9 cellular contexts compared by ENCODE assay signal in the genomic region with DNA sequence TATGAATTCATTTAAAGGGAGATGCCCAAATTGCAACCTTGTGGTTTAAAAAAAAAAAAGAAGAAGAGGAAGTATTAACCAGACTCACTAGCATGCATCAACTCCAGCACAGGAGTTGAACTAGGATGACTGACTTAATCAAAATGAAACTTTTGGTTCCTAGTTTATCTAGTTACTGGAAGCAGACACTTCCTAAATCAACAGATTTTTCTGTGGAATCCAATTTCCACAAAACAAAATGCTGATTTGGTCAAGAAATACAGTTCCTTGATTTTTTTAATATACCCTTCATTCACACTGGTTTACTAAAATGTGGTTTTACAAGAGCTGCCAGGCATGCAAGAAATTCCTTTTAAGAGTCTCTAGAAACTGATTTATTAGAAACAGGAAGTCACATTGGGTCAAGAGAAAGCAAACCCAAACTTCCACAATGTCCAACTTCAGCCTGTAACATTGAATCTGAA. TPM values are rescaled to one million over a fixed set of nuclear protein-coding genes. Genes with fewer than 3 reads are reported as not detected.
A peak's percentile ranks its signal among the peaks of the same experiment; 100 is the strongest.
DNase-seq lines count a peak whose midpoint lies in the region; ATAC-seq lines count a peak whose summit lies in the region.
"Had no signal": no experiment of that assay in that cellular context is flagged by ENCODE, and none has a peak within 500 bp of the region (broad histone marks: within the 10 kb centered on the region; RNA-seq: fewer than 3 reads in every experiment).

No MANE protein-coding gene starts in this region.

- H3K27me3 ChIP-seq in naive thymus-derived CD4-positive, alpha-beta T cell (ENCODE audit: control insufficient read depth in 2 of 2, insufficient read depth in 2 of 2, low read length in 2 of 2): no peaks in the 10 kb centered on the region

- ATAC-seq in GM18861 (IDR thresholded peaks at IDR 0.05; ENCODE audit: unreplicated experiment) (peak; percentile 52), HG03103 (IDR thresholded peaks at IDR 0.05; ENCODE audit: low read depth, unreplicated experiment) (peak; percentile 65), HG03039 (IDR thresholded peaks at IDR 0.05; ENCODE audit: unreplicated experiment) (no peak), HG02571 (IDR thresholded peaks at IDR 0.05; ENCODE audit: unreplicated experiment) (no peak)
- no peak for ATAC-seq in activated T-helper 17 cell treated with anti-CD3 and anti-CD28 coated beads, Interleukin-2, amount 50 U/mL, for 72 hours (replicated peaks)
- ATAC-seq in naive thymus-derived CD4-positive, alpha-beta T cell: peak; percentile 79

- H3K36me3 ChIP-seq in naive thymus-derived CD4-positive, alpha-beta T cell (ENCODE audit: control insufficient read depth in 2 of 3, insufficient read depth in 3 of 3, low read length in 3 of 3): peaks cover 0 to 4% (median 0%) of the 10 kb centered on the region in 3 experiments

- peaks cover 27% of the 10 kb centered on the region for H3K4me1 Mint-ChIP-seq in activated T-helper 17 cell treated with anti-CD3 and anti-CD28 coated beads, Interleukin-2, amount 50 U/mL, for 72 hours
- H3K4me1 Mint-ChIP-seq in naive thymus-derived CD4-positive, alpha-beta T cell: peaks cover 12 to 41% (median 30%) of the 10 kb centered on the region in 7 donors

- H3K36me3 Mint-ChIP-seq in activated T-helper 17 cell treated with anti-CD3 and anti-CD28 coated beads, Interleukin-2, amount 50 U/mL, for 72 hours (ENCODE audit: low read depth): peaks cover 27% of the 10 kb centered on the region
- peaks cover 8 to 34% (median 31%) of the 10 kb centered on the region in 5 donors for H3K36me3 Mint-ChIP-seq in naive thymus-derived CD4-positive, alpha-beta T cell

- no peaks in the 10 kb centered on the region for H3K27me3 Mint-ChIP-seq in activated T-helper 17 cell treated with anti-CD3 and anti-CD28 coated beads, Interleukin-2, amount 50 U/mL, for 72 hours
- no peaks in the 10 kb centered on the region for H3K27me3 Mint-ChIP-seq in naive thymus-derived CD4-positive, alpha-beta T cell

- CTCF ChIA-PET in naive thymus-derived CD4-positive, alpha-beta T cell (lab: Charles Lee): no interaction called here

- no peaks in the 10 kb centered on the region for H3K9me3 ChIP-seq in naive thymus-derived CD4-positive, alpha-beta T cell (ENCODE audit: control insufficient read depth in 2 of 3, low read length in 3 of 3)

- peak overlapping the region; percentile 16 for H3K4me3 Mint-ChIP-seq in activated T-helper 17 cell treated with anti-CD3 and anti-CD28 coated beads, Interleukin-2, amount 50 U/mL, for 72 hours
- H3K4me3 Mint-ChIP-seq in naive thymus-derived CD4-positive, alpha-beta T cell: no peak overlapping the region

- H3K9me3 Mint-ChIP-seq in activated T-helper 17 cell treated with anti-CD3 and anti-CD28 coated beads, Interleukin-2, amount 50 U/mL, for 72 hours: no peaks in the 10 kb centered on the region
- peaks cover 0 to 5% (median 0%) of the 10 kb centered on the region in 11 donors for H3K9me3 Mint-ChIP-seq in naive thymus-derived CD4-positive, alpha-beta T cell

- H3K27ac Mint-ChIP-seq in activated T-helper 17 cell treated with anti-CD3 and anti-CD28 coated beads, Interleukin-2, amount 50 U/mL, for 72 hours: no peak overlapping the region
- H3K27ac Mint-ChIP-seq in naive thymus-derived CD4-positive, alpha-beta T cell: no peak overlapping the region

- peaks cover 0 to 13% of the 10 kb centered on the region in 2 donors for H3K4me1 ChIP-seq in naive thymus-derived CD4-positive, alpha-beta T cell (ENCODE audit: control insufficient read depth in 2 of 2, insufficient read depth in 2 of 2, low read length in 2 of 2)

- H3K27ac ChIP-seq in naive thymus-derived CD4-positive, alpha-beta T cell (ENCODE audit: low read depth, low read length): no peak overlapping the region

- DNase-seq in naive thymus-derived CD4-positive, alpha-beta T cell: no peak
- DNase-seq in NCI-H1092 (lab: John Stamatoyannopoulos, UW) (no peak), cortex of kidney (lab: John Stamatoyannopoulos, UW) (no peak)
- DNase-seq: activated T-cell treated with anti-CD3 and anti-CD28 coated beads, Interleukin-2, amount 50 U/mL, for 1 hour had no signal

- POLR2A ChIA-PET in naive thymus-derived CD4-positive, alpha-beta T cell (lab: Charles Lee): interaction anchor here (0.6 kb wide), 1 partner anchor 152 kb away, joined by 3 read pairs; no protein-coding TSS in a partner anchor

- intact Hi-C loops in naive thymus-derived CD4-positive, alpha-beta T cell (cut with micrococcal nuclease): no loop called here

- H3K4me3 ChIP-seq in naive thymus-derived CD4-positive, alpha-beta T cell (ENCODE audit: low read length): no peak overlapping the region

RNA-seq across cellular contexts. Expression of a gene that starts 41.6 kb away (rescaled TPM):
- 10 to 100 TPM; 37.1 to 48.2 TPM for total RNA-seq in activated T-helper 17 cell treated with anti-CD3 and anti-CD28 coated beads, Interleukin-2, amount 50 U/mL, for 72 hours
- 10 to 100 TPM; 44.9 to 71.5 (median 59.2) TPM for total RNA-seq in naive thymus-derived CD4-positive, alpha-beta T cell
- 10 to 100 TPM; 11.3 to 15.5 TPM for polyA plus RNA-seq in naive thymus-derived CD4-positive, alpha-beta T cell

Comparison
In these comparisons a context has a peak if more than half of its experiments do, and no peak if none do; other contexts are left out.
1. ATAC-seq: peak in GM18861 (single experiment), HG03103 (single experiment) and naive thymus-derived CD4-positive, alpha-beta T cell (single experiment); none in activated T-helper 17 cell treated with anti-CD3 and anti-CD28 coated beads, Interleukin-2, amount 50 U/mL, for 72 hours (single experiment), HG03039 (single experiment) and HG02571 (single experiment).